ENCODE assay signal across 8 cellular contexts in the genomic region with DNA sequence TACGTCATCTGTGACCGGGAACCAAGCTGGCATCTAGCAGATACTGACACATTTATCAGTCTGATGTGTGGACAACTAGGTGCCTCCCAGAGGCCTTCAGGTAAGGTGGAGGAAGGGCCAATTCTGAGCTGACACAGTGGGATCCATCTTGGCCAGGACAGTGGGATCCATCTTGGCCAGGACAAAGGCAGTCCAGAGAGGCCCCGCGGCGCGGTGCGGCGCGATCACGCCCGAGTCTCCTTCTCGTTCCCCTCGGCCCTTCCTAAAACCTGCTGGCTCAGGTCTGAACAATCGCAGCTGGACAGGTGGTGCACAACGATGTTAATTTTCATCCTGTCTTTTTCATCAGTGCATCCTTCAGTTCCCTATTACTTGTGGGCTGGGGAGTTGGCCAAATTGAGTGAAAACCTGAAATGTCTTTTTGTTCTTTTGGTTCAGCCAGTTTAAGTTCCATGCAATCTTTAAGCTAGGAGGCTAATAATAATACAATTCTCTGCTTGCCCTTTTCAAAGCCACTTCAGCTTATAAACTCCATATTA. TPM values are rescaled to one million over a fixed set of nuclear protein-coding genes. Genes with fewer than 3 reads are reported as not detected.
A peak's percentile ranks its signal among the peaks of the same experiment; 100 is the strongest.
DNase-seq lines count a peak whose midpoint lies in the region; ATAC-seq and TF ChIP-seq lines count a peak whose summit lies in the region.

No MANE protein-coding gene starts in this region.

- H3K9ac ChIP-seq in endodermal cell (ENCODE audit: extremely low read depth, low read length, poor library complexity, severe bottlenecking): peak overlapping the region; percentile 93

- ATAC-seq in T-helper 17 cell: no peak
- ATAC-seq in HG03342 (IDR thresholded peaks at IDR 0.05; ENCODE audit: unreplicated experiment): no peak

- peak overlapping the region; percentile 99 for H3K4me3 ChIP-seq in endodermal cell (ENCODE audit: low read length)

- no peaks in the 10 kb centered on the region for H3K9me3 Mint-ChIP-seq in endodermal cell

- H3K4me3 Mint-ChIP-seq in T-helper 17 cell (peak overlapping the region; percentile 97), endodermal cell (peak overlapping the region; percentile 100)

- peaks cover 4% of the 10 kb centered on the region for H3K4me1 ChIP-seq in endodermal cell (ENCODE audit: control insufficient read depth, insufficient read depth, low read length)

- peak overlapping the region; percentile 95 for H3K27ac ChIP-seq in endodermal cell (ENCODE audit: low read depth, low read length)

- no peaks in the 10 kb centered on the region for H3K27me3 ChIP-seq in endodermal cell (ENCODE audit: control insufficient read depth, insufficient read depth, low read length, poor library complexity, severe bottlenecking)

- no peaks in the 10 kb centered on the region for H3K27me3 Mint-ChIP-seq in T-helper 17 cell
- H3K27me3 Mint-ChIP-seq in endodermal cell (ENCODE audit: insufficient read depth): no peaks in the 10 kb centered on the region

- H3K36me3 Mint-ChIP-seq in T-helper 17 cell (ENCODE audit: low read depth) (peaks cover 2% of the 10 kb centered on the region), endodermal cell (ENCODE audit: low read depth) (peaks cover 13% of the 10 kb centered on the region)

- WGBS in endodermal cell (ENCODE audit: insufficient coverage in 1 of 2, insufficient read length in 1 of 2), 2 experiments: 89 to 92% methylated on average over 15 of the region's 15 CpGs

- H3K9me3 ChIP-seq in T-helper 17 cell (ENCODE audit: control insufficient read depth, low read length, poor library complexity, severe bottlenecking): no peaks in the 10 kb centered on the region
- no peaks in the 10 kb centered on the region for H3K9me3 ChIP-seq in endodermal cell (ENCODE audit: control insufficient read depth, low read length)

- DNase-seq in GM20000 (ENCODE audit: low spot score): peak; percentile 13
- no peak for DNase-seq in T-helper 17 cell
- peak; percentile 64 for DNase-seq in endodermal cell
- peak; percentile 27 for DNase-seq in pons (ENCODE audit: low spot score)
- DNase-seq in SKM-1 treated with dmso at 0.1 percent for 144 hours (lab: John Stamatoyannopoulos, UW; ENCODE audit: unreplicated experiment): no peak
- DNase-seq in NOMO-1 treated with DMSO at 0.1 percent for 48 hours (lab: John Stamatoyannopoulos, UW; ENCODE audit: unreplicated experiment): no peak
- no peak for DNase-seq in DMS79 treated with DMSO at 0.1 percent for 48 hours (lab: John Stamatoyannopoulos, UW)

- H3K4me1 Mint-ChIP-seq in T-helper 17 cell (peaks cover 20% of the 10 kb centered on the region), endodermal cell (peaks cover 22% of the 10 kb centered on the region)

- H3K27ac Mint-ChIP-seq in T-helper 17 cell: peak overlapping the region; percentile 99
- peak overlapping the region; percentile 93 for H3K27ac Mint-ChIP-seq in endodermal cell

- TF ChIP-seq CTCF in GM20000 (IDR thresholded peaks at IDR 0.05; ENCODE audit: extremely low read depth, missing control alignments) (no peak), endodermal cell (conservative IDR thresholded peaks at IDR 0.05) (no peak)

- H3K36me3 ChIP-seq in endodermal cell (ENCODE audit: control insufficient read depth, insufficient read depth, low read length): peaks cover 15% of the 10 kb centered on the region

RNA-seq across cellular contexts. Expression of a gene that starts 0.5 kb away (rescaled TPM):
- 100 to 1,000 TPM; 137 to 146 TPM for total RNA-seq in T-helper 17 cell
- 100 to 1,000 TPM; 236 to 270 TPM for total RNA-seq in endodermal cell
- polyA plus RNA-seq in endodermal cell (2013, experiment 1 of 2): 364 TPM
- 298 TPM for polyA plus RNA-seq in endodermal cell (2013, experiment 2 of 2)

Comparison
In these comparisons a context has a peak if more than half of its experiments do, and no peak if none do; other contexts are left out.
1. DNase-seq: peak in GM20000 (single experiment), endodermal cell (single experiment) and pons (single experiment); none in T-helper 17 cell (0 of 3), SKM-1 treated with dmso at 0.1 percent for 144 hours (single experiment), NOMO-1 treated with DMSO at 0.1 percent for 48 hours (single experiment) and DMS79 treated with DMSO at 0.1 percent for 48 hours (single experiment).